ENCODE assay signal across 8 cellular contexts in the genomic region with DNA sequence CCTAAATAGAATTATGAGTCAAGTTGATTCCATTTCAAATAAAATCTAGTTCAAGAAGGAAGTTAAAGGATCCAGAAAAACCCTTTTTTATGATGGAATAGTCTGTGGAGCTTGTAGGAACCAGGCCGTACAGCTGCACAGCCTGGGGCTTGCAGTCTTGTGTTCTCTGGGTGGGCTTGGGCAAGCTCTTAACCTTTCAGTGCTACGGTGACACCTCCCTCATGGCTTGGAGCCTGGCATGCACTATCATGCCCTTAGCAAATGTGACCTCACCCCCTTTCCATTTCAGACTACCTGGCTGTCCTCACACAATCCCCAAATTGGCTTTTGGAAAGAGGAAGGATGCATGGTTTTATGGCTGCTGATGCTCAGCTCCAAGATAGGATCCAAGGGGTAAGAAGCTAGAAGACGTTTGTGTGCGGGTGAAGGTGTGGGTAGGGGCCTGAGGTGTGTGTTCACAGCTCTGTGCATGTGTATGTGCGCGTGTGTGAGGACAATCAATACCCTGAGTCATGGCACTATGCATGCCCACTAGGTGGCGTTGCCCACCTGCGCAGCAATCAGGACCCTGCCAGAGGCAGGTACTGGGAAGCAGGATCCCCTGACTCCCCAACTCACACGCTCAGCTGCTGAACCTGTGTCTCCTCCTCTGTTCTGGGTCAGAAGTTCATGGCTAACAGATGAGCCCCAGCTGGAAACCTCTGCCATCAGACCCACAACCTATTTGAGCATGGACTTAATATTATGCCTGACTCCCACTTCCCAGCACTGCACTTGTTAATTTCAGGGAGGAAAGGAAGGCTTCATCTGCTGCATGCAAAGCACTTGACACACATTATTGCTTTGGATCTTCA.
DNase-seq lines count a peak whose midpoint lies in the region; ATAC-seq and TF ChIP-seq lines count a peak whose summit lies in the region.

No MANE protein-coding gene starts in this region.

- no peak overlapping the region for H3K4me3 ChIP-seq in DOHH2 (ENCODE audit: low read length)

- H4K20me1 ChIP-seq in DOHH2 (ENCODE audit: control insufficient read depth, insufficient read depth, low read depth, low read length), result no peaks in the 10 kb centered on the region

- H3F3A ChIP-seq in DOHH2 (ENCODE audit: control insufficient read depth, insufficient read depth), result no peaks in the 10 kb centered on the region

- H3K36me3 ChIP-seq in DOHH2 (ENCODE audit: control insufficient read depth, low read length), result no peaks in the 10 kb centered on the region

- H3K79me2 ChIP-seq in DOHH2 (ENCODE audit: control insufficient read depth, low read length), result no peaks in the 10 kb centered on the region

- H3K27me3 ChIP-seq in DOHH2 (ENCODE audit: control insufficient read depth, low read length), result no peaks in the 10 kb centered on the region

- no peak for ATAC-seq in GM18873 (IDR thresholded peaks at IDR 0.05; ENCODE audit: low FRiP score, unreplicated experiment)

- peak; percentile 92 for TF ChIP-seq CTCF in DOHH2 (IDR thresholded peaks at IDR 0.05; ENCODE audit: low read depth, low read length, poor library complexity, severe bottlenecking)

- H3K9me3 ChIP-seq in DOHH2 (ENCODE audit: control insufficient read depth, insufficient read depth, low read length), result no peaks in the 10 kb centered on the region

- H3K27ac ChIP-seq in DOHH2 (ENCODE audit: low read depth, low read length), result no peak overlapping the region

- H3K4me2 ChIP-seq in DOHH2 (ENCODE audit: low read length), result no peak overlapping the region

- H3K9me2 ChIP-seq in DOHH2 (replicated peaks; ENCODE audit: control insufficient read depth, low read length), result no peaks in the 10 kb centered on the region

- no peaks in the 10 kb centered on the region for H3K4me1 ChIP-seq in DOHH2 (ENCODE audit: control insufficient read depth, low read length)

- peak; percentile 31 for DNase-seq in HCEC 1CT
- peak; percentile 9 to 72 for DNase-seq in NCI-H526 (lab: John Stamatoyannopoulos, UW)
- DNase-seq in activated CD8-positive, alpha-beta memory T cell treated with anti-CD3 and anti-CD28 coated beads, Interleukin-2, amount 50 U/mL, for 1 hour (ENCODE audit: extremely low read depth), result peak; percentile 16
- peak; percentile 50 for DNase-seq in epidermal melanocyte (ENCODE audit: insufficient read length, low spot score)
- peak; percentile 63 for DNase-seq in mucosa of gallbladder (ENCODE audit: low spot score)
- peak; percentile 36 to 47 for DNase-seq in stimulated activated CD8-positive, alpha-beta memory T cell treated with anti-CD3 and anti-CD28 coated beads, Interleukin-7, amount 100 ng/mL, for 48 hours (ENCODE audit: extremely low read depth in 1 of 2, low read depth in 1 of 2)
